ENCODE assay signal across 33 cellular contexts in the genomic region with DNA sequence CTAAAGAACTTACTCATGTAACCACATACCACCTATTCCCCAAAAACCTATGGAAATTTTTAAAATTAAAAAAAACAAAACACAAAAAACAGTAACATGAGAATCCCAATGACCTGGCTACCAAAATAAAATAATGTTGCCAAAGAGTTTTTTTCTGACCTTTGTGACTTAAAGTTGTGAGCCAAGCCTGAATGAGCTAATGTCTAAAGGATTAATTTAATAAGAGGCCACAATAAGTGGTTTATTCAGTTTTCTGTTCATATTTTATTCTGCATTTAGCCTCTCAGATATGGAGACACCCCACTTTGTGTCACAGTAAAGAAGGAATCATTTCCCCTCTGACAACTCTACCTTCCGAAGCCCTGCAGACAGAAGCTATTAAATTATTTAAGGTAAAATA. TPM values are rescaled to one million over a fixed set of nuclear protein-coding genes. Genes with fewer than 3 reads are reported as not detected.
"Had no signal": no experiment of that assay in that cellular context is flagged by ENCODE, and none has a peak within 500 bp of the region (broad histone marks: within the 10 kb centered on the region; RNA-seq: fewer than 3 reads in every experiment).

No MANE protein-coding gene starts in this region.

- H3K4me2 ChIP-seq: smooth muscle cell had no signal

- H2AFZ ChIP-seq: parathyroid adenoma had no signal

- H3K9ac ChIP-seq: parathyroid adenoma had no signal

- H3K79me2 ChIP-seq: parathyroid adenoma had no signal

- H3K27ac ChIP-seq: neutrophil, ovary, parathyroid adenoma, psoas muscle, right lobe of liver, skin epidermis, spleen, suprapubic skin, testis, tibial artery, transverse colon, upper lobe of right lung, uterus had no signal

- H3K4me1 Mint-ChIP-seq: naive thymus-derived CD8-positive, alpha-beta T cell; nephron progenitor cell; neural crest cell; stimulated activated memory B cell treated with anti-CD40 and anti-IgM and Interleukin-4, amounts not matched to agents 10 μg/mL and 1 μg/mL and 100 μg/mL, for 72 hours; stimulated activated naive CD8-positive, alpha-beta T cell treated with anti-CD3 and anti-CD28 coated beads, Interleukin-15, amount 100 ng/mL, for 72 hours had no signal

- H3K4me3 ChIP-seq: ovary, psoas muscle, right lobe of liver, skin epidermis, smooth muscle cell, spleen, suprapubic skin, testis, tibial artery, transverse colon, upper lobe of right lung, uterus had no signal

- H3K9me3 Mint-ChIP-seq: naive thymus-derived CD8-positive, alpha-beta T cell; natural killer cell treated with Interleukin-12 subunit alpha and Interleukin-12 subunit beta and Interleukin-15 and Interleukin-18, amount 100 ng/mL, for 72 hours; nephron progenitor cell; neural crest cell; stimulated activated memory B cell treated with anti-CD40 and anti-IgM and Interleukin-4, amounts not matched to agents 10 μg/mL and 1 μg/mL and 100 μg/mL, for 72 hours; stimulated activated naive CD8-positive, alpha-beta T cell treated with anti-CD3 and anti-CD28 coated beads, Interleukin-15, amount 100 ng/mL, for 72 hours; type B pancreatic cell had no signal

- H3K4me1 ChIP-seq: parathyroid adenoma, psoas muscle, right lobe of liver, spleen, suprapubic skin, testis, tibial artery, transverse colon, upper lobe of right lung, uterus had no signal

- H3K27me3 ChIP-seq: ovary, right lobe of liver, spleen, suprapubic skin, testis, tibial artery, transverse colon, upper lobe of right lung, uterus had no signal

- H3K36me3 ChIP-seq: neutrophil, ovary, right lobe of liver, spleen, transverse colon, upper lobe of right lung, uterus had no signal

- H3K27ac Mint-ChIP-seq: naive thymus-derived CD8-positive, alpha-beta T cell; natural killer cell treated with Interleukin-12 subunit alpha and Interleukin-12 subunit beta and Interleukin-15 and Interleukin-18, amount 100 ng/mL, for 72 hours; nephron progenitor cell; progenitor cell of endocrine pancreas; stimulated activated memory B cell treated with anti-CD40 and anti-IgM and Interleukin-4, amounts not matched to agents 10 μg/mL and 1 μg/mL and 100 μg/mL, for 72 hours; stimulated activated naive CD8-positive, alpha-beta T cell treated with anti-CD3 and anti-CD28 coated beads, Interleukin-15, amount 100 ng/mL, for 72 hours; type B pancreatic cell had no signal

- H3K4me3 Mint-ChIP-seq: naive thymus-derived CD8-positive, alpha-beta T cell; natural killer cell treated with Interleukin-12 subunit alpha and Interleukin-12 subunit beta and Interleukin-15 and Interleukin-18, amount 100 ng/mL, for 72 hours; nephron progenitor cell; neural crest cell; stimulated activated memory B cell treated with anti-CD40 and anti-IgM and Interleukin-4, amounts not matched to agents 10 μg/mL and 1 μg/mL and 100 μg/mL, for 72 hours; stimulated activated naive CD8-positive, alpha-beta T cell treated with anti-CD3 and anti-CD28 coated beads, Interleukin-15, amount 100 ng/mL, for 72 hours; type B pancreatic cell had no signal

- DNase-seq: naive thymus-derived CD8-positive, alpha-beta T cell; nephron progenitor cell; nucleus accumbens; ovary; posterior cingulate gyrus; psoas muscle; right cardiac atrium; right lobe of liver; spleen; stimulated activated CD4-positive, alpha-beta T cell treated with anti-CD3 and anti-CD28 coated beads, Interleukin-12 subunit alpha, Interleukin-12 subunit beta, amount 100 ng/mL, for 4 hours; stimulated activated CD4-positive, alpha-beta T cell treated with anti-CD3 and anti-CD28 coated beads, Interleukin-1b, Interleukin-23, amount 100 ng/mL, for 48 hours; stimulated activated CD4-positive, alpha-beta T cell treated with anti-CD3 and anti-CD28 coated beads, Interleukin-4, amount 100 ng/mL, for 1 hour; stimulated activated CD4-positive, alpha-beta T cell treated with anti-CD3 and anti-CD28 coated beads, Interleukin-4, amount 100 ng/mL, for 4 hours; stimulated activated CD8-positive, alpha-beta memory T cell treated with anti-CD3 and anti-CD28 coated beads, Interleukin-4, amount 100 ng/mL, for 48 hours; stimulated activated naive CD4-positive, alpha-beta T cell; stimulated activated naive CD8-positive, alpha-beta T cell treated with anti-CD3 and anti-CD28 coated beads, Interleukin-15, amount 100 ng/mL, for 72 hours; stimulated activated naive CD8-positive, alpha-beta T cell treated with anti-CD3 and anti-CD28 coated beads, Interleukin-15, Interleukin-2, amounts not matched to agents 100 U/mL and 50 U/mL, for 24 hours; substantia nigra; testis; tibial artery; transverse colon; upper lobe of right lung; uterus had no signal

- H3K27me3 Mint-ChIP-seq: progenitor cell of endocrine pancreas; stimulated activated naive CD8-positive, alpha-beta T cell treated with anti-CD3 and anti-CD28 coated beads, Interleukin-15, amount 100 ng/mL, for 72 hours; type B pancreatic cell had no signal

- H3K36me3 Mint-ChIP-seq: natural killer cell treated with Interleukin-12 subunit alpha and Interleukin-12 subunit beta and Interleukin-15 and Interleukin-18, amount 100 ng/mL, for 72 hours; stimulated activated memory B cell treated with anti-CD40 and anti-IgM and Interleukin-4, amounts not matched to agents 10 μg/mL and 1 μg/mL and 100 μg/mL, for 72 hours; type B pancreatic cell had no signal

- H3K9me3 ChIP-seq: neutrophil, ovary, psoas muscle, right lobe of liver, spleen, suprapubic skin, testis, tibial artery, transverse colon, upper lobe of right lung, uterus had no signal

RNA-seq across cellular contexts. Expression of a gene that starts 55.0 kb away (rescaled TPM):
- total RNA-seq: natural killer cell treated with Interleukin-12 subunit alpha and Interleukin-12 subunit beta and Interleukin-15 and Interleukin-18, amount 100 ng/mL, for 72 hours; neural crest cell; smooth muscle cell had no signal
